ENCODE assay signal across 2 cellular contexts in the genomic region with DNA sequence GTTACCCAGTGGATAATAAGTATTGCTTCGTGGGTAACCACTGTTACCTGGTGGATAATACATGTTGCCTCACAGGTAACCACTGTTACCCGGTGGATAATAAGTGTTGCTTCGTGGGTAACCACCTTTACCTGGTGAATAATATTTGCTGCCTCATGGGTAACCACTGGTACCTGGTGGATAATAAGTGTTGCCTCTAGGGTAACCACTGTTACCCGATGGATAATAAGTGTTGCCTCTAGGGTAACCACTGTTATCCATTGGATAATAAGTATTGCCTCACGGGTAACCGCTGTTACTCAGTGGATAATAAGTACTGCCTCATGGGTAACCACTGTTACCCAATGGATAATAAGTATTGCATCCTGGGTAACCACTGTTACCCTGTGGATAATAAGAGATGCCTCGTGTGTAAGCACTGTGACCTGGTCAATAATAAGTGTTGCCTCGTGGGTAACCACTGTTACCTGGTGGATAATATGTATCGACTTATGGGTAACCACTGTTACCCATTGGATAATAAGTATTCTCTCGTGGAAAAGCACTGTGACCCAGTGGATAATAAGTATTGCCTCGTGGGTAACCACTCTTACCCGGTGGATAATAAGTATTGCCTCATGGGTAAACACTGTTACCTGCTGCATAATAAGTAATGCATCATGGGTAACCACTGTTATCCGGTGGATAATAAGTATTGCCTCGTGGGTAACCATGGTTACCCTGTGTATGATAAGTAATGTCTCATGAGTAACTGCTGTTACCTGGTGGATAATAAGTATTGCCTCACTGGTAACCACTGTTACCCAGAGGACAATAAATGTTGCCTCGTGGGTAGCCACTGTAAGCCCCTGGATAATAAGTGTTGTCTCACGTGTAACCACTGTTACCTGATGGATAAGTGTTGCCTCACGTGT.
TF ChIP-seq lines count a peak whose summit lies in the region.

No MANE protein-coding gene starts in this region.

TF ChIP-seq in HepG2, 621 proteins besides CTCF, POLR2A, EP300 and RAD21:
- TF ChIP-seq, protein P1, sequence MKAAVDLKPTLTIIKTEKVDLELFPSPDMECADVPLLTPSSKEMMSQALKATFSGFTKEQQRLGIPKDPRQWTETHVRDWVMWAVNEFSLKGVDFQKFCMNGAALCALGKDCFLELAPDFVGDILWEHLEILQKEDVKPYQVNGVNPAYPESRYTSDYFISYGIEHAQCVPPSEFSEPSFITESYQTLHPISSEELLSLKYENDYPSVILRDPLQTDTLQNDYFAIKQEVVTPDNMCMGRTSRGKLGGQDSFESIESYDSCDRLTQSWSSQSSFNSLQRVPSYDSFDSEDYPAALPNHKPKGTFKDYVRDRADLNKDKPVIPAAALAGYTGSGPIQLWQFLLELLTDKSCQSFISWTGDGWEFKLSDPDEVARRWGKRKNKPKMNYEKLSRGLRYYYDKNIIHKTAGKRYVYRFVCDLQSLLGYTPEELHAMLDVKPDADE (CRISPR knock-in tag; IDR thresholded peaks at IDR 0.05), result no peak
- peak; percentile 24; the same call in 1 of the 2 replicates for TF ChIP-seq RFX1 (IDR thresholded peaks at IDR 0.05)

TF ChIP-seq in K562, 482 proteins besides CTCF, POLR2A, EP300 and RAD21:
- TF ChIP-seq RFX1 (IDR thresholded peaks at IDR 0.05), result peak; percentile 47
- TF ChIP-seq, protein P2, sequence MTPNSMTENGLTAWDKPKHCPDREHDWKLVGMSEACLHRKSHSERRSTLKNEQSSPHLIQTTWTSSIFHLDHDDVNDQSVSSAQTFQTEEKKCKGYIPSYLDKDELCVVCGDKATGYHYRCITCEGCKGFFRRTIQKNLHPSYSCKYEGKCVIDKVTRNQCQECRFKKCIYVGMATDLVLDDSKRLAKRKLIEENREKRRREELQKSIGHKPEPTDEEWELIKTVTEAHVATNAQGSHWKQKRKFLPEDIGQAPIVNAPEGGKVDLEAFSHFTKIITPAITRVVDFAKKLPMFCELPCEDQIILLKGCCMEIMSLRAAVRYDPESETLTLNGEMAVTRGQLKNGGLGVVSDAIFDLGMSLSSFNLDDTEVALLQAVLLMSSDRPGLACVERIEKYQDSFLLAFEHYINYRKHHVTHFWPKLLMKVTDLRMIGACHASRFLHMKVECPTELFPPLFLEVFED (CRISPR knock-in tag; conservative IDR thresholded peaks at IDR 0.05), result no peak
- TF ChIP-seq HDAC8 (tag; IDR thresholded peaks at IDR 0.05), result no peak
- no peak for TF ChIP-seq ZNF143 (CRISPR knock-in tag; IDR thresholded peaks at IDR 0.05)
TF ChIP-seq in K562: peak in this region for 1.
